8 cellular contexts compared by ENCODE assay signal in the genomic region with DNA sequence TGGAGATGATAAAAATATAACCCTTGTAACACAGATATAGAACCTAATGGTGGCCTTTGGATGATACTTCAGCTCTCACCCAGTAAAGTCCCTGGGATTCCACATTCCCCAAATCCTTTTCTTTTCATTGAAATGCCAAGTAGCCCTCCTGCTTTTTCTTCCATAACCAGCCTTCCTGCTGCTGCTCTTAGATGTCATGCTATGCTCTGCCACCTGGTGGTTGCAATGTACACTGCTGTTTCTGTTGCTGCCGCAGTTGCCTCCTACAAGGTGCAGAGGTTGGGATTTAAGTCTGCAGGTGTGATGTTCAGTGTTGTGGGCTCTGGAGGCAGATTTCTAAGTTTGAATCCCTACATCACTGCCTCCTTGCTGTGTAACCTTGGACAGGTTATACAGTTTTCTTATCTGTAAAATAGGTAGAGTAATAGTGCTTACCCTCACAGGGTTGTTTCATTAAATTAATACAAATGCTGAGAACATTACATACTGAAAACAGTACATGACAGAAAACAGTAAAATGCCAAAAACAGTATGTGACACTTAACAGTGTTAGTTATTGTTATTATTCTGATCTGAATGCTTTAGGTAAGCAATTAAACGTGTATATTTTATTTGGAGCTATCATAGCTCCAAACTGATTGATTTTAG.
DNase-seq lines count a peak whose midpoint lies in the region; ATAC-seq, FAIRE-seq and TF ChIP-seq lines count a peak whose summit lies in the region.

No MANE protein-coding gene starts in this region.

- H3K9me3 Mint-ChIP-seq in activated naive CD4-positive, alpha-beta T cell treated with anti-CD3 and anti-CD28 coated beads, Interleukin-2, amount 50 U/mL, for 72 hours: no peaks in the 10 kb centered on the region
- no peaks in the 10 kb centered on the region for H3K9me3 Mint-ChIP-seq in progenitor cell of endocrine pancreas (ENCODE audit: low read depth)

- FAIRE-seq in H54 (lab: Jason Lieb, UNC): peak; percentile 99

- peaks cover 9% of the 10 kb centered on the region for H3K4me1 Mint-ChIP-seq in progenitor cell of endocrine pancreas (ENCODE audit: low read depth)

- DNase-seq in DMS53 treated with DMSO at 0.1 percent for 48 hours (lab: John Stamatoyannopoulos, UW; ENCODE audit: unreplicated experiment): peak; percentile 84
- DNase-seq in H54 (ENCODE audit: insufficient read length, low spot score): peak; percentile 42
- DNase-seq in NCI-H1048 (lab: John Stamatoyannopoulos, UW): peak; percentile 80
- DNase-seq in activated naive CD4-positive, alpha-beta T cell treated with anti-CD3 and anti-CD28 coated beads, Interleukin-2, amount 50 U/mL, for 72 hours (ENCODE audit: low spot score in 2 of 2): peak; percentile 61 to 73
- peak; percentile 73 for DNase-seq in Right ventricle myocardium superior
- DNase-seq in progenitor cell of endocrine pancreas (ENCODE audit: low spot score, unreplicated experiment): peak; percentile 58
- peak in 1 of 2 donors; percentile 90 for DNase-seq in vagina (ENCODE audit: extremely low spot score in 2 of 2)

- ATAC-seq in SK-N-SH treated with all-trans-retinoic acid at 6 μM for 48 hours (peak; percentile 100), Right ventricle myocardium superior (ENCODE audit: poor library complexity) (peak; percentile 91)
- peak; percentile 78 to 83 for ATAC-seq in activated naive CD4-positive, alpha-beta T cell treated with anti-CD3 and anti-CD28 coated beads, Interleukin-2, amount 50 U/mL, for 72 hours

- H3K27ac Mint-ChIP-seq in activated naive CD4-positive, alpha-beta T cell treated with anti-CD3 and anti-CD28 coated beads, Interleukin-2, amount 50 U/mL, for 72 hours: no peak overlapping the region
- no peak overlapping the region for H3K27ac Mint-ChIP-seq in progenitor cell of endocrine pancreas

- no peak for TF ChIP-seq POLR2A in H54 (IDR thresholded peaks at IDR 0.05; ENCODE audit: low read depth, low read length)
- TF ChIP-seq POLR2A in vagina (IDR thresholded peaks at IDR 0.05): no peak

- H3K27me3 Mint-ChIP-seq in progenitor cell of endocrine pancreas: no peaks in the 10 kb centered on the region

- no peak overlapping the region for H3K4me3 ChIP-seq in vagina

- H3K9me3 ChIP-seq in vagina: no peaks in the 10 kb centered on the region

- H3K4me1 ChIP-seq in vagina: peaks cover 9% of the 10 kb centered on the region

- H3K4me3 Mint-ChIP-seq in progenitor cell of endocrine pancreas (ENCODE audit: low read depth): no peak overlapping the region

- TF ChIP-seq CTCF in progenitor cell of endocrine pancreas (IDR thresholded peaks at IDR 0.05; ENCODE audit: unreplicated experiment) (peak; percentile 93), vagina (IDR thresholded peaks at IDR 0.05) (peak; percentile 90 to 95 (median 94))

- H3K36me3 Mint-ChIP-seq in activated naive CD4-positive, alpha-beta T cell treated with anti-CD3 and anti-CD28 coated beads, Interleukin-2, amount 50 U/mL, for 72 hours: no peaks in the 10 kb centered on the region
- H3K36me3 Mint-ChIP-seq in progenitor cell of endocrine pancreas (ENCODE audit: insufficient read depth): peaks cover 9% of the 10 kb centered on the region

- no peaks in the 10 kb centered on the region for H3K27me3 ChIP-seq in vagina

- intact Hi-C loops in Right ventricle myocardium superior (cut with DNase I) (loop anchor here (5.0 kb wide), 1 partner anchor 181 kb away; a partner anchor contains a TSS), vagina (cut with DNase I) (loop anchor here (5.0 kb wide), 1 partner anchor 186 kb away; no protein-coding TSS in a partner anchor)

- H3K36me3 ChIP-seq in vagina: peaks cover 0 to 4% of the 10 kb centered on the region in 2 donors

- no peak overlapping the region for H3K27ac ChIP-seq in vagina

TF ChIP-seq in SK-N-SH treated with all-trans-retinoic acid at 6 μM for 48 hours, 23 proteins besides CTCF, POLR2A, EP300 and RAD21:
- no peak for TF ChIP-seq ARNTL (CRISPR knock-in tag; IDR thresholded peaks at IDR 0.05; ENCODE audit: borderline replicate concordance, low read depth)
- TF ChIP-seq, protein P1, sequence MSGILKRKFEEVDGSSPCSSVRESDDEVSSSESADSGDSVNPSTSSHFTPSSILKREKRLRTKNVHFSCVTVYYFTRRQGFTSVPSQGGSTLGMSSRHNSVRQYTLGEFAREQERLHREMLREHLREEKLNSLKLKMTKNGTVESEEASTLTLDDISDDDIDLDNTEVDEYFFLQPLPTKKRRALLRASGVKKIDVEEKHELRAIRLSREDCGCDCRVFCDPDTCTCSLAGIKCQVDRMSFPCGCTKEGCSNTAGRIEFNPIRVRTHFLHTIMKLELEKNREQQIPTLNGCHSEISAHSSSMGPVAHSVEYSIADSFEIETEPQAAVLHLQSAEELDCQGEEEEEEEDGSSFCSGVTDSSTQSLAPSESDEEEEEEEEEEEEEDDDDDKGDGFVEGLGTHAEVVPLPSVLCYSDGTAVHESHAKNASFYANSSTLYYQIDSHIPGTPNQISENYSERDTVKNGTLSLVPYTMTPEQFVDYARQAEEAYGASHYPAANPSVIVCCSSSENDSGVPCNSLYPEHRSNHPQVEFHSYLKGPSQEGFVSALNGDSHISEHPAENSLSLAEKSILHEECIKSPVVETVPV (CRISPR knock-in tag; IDR thresholded peaks at IDR 0.05): no peak
- TF ChIP-seq, protein P2, sequence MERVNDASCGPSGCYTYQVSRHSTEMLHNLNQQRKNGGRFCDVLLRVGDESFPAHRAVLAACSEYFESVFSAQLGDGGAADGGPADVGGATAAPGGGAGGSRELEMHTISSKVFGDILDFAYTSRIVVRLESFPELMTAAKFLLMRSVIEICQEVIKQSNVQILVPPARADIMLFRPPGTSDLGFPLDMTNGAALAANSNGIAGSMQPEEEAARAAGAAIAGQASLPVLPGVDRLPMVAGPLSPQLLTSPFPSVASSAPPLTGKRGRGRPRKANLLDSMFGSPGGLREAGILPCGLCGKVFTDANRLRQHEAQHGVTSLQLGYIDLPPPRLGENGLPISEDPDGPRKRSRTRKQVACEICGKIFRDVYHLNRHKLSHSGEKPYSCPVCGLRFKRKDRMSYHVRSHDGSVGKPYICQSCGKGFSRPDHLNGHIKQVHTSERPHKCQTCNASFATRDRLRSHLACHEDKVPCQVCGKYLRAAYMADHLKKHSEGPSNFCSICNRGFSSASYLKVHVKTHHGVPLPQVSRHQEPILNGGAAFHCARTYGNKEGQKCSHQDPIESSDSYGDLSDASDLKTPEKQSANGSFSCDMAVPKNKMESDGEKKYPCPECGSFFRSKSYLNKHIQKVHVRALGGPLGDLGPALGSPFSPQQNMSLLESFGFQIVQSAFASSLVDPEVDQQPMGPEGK (CRISPR knock-in tag; IDR thresholded peaks at IDR 0.05; ENCODE audit: borderline replicate concordance): no peak
- TF ChIP-seq, protein P3, sequence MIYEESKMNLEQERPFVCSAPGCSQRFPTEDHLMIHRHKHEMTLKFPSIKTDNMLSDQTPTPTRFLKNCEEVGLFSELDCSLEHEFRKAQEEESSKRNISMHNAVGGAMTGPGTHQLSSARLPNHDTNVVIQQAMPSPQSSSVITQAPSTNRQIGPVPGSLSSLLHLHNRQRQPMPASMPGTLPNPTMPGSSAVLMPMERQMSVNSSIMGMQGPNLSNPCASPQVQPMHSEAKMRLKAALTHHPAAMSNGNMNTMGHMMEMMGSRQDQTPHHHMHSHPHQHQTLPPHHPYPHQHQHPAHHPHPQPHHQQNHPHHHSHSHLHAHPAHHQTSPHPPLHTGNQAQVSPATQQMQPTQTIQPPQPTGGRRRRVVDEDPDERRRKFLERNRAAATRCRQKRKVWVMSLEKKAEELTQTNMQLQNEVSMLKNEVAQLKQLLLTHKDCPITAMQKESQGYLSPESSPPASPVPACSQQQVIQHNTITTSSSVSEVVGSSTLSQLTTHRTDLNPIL (CRISPR knock-in tag; IDR thresholded peaks at IDR 0.05; ENCODE audit: low read depth): no peak
- no peak for TF ChIP-seq ZFP30 (CRISPR knock-in tag; IDR thresholded peaks at IDR 0.05)
- no peak for TF ChIP-seq ISL1 (CRISPR knock-in tag; IDR thresholded peaks at IDR 0.05)
- TF ChIP-seq PPARA (CRISPR knock-in tag; IDR thresholded peaks at IDR 0.05; ENCODE audit: borderline replicate concordance): no peak
- TF ChIP-seq TCF4 (CRISPR knock-in tag; IDR thresholded peaks at IDR 0.05; ENCODE audit: borderline replicate concordance): no peak
- TF ChIP-seq OSR1 (CRISPR knock-in tag; IDR thresholded peaks at IDR 0.05): no peak
- no peak for TF ChIP-seq ZNF565 (CRISPR knock-in tag; conservative IDR thresholded peaks at IDR 0.05; ENCODE audit: low read depth)
- no peak for TF ChIP-seq BACH2 (CRISPR knock-in tag; IDR thresholded peaks at IDR 0.05; ENCODE audit: borderline replicate concordance)
- no peak for TF ChIP-seq CSDC2 (CRISPR knock-in tag; IDR thresholded peaks at IDR 0.05)
- TF ChIP-seq TOX (CRISPR knock-in tag; IDR thresholded peaks at IDR 0.05; ENCODE audit: borderline replicate concordance): no peak
- no peak for TF ChIP-seq SNAI2 (CRISPR knock-in tag; IDR thresholded peaks at IDR 0.05)
- no peak for TF ChIP-seq RARB (CRISPR knock-in tag; IDR thresholded peaks at IDR 0.05)
- no peak for TF ChIP-seq ZFP3 (CRISPR knock-in tag; IDR thresholded peaks at IDR 0.05)
- TF ChIP-seq, protein P4, sequence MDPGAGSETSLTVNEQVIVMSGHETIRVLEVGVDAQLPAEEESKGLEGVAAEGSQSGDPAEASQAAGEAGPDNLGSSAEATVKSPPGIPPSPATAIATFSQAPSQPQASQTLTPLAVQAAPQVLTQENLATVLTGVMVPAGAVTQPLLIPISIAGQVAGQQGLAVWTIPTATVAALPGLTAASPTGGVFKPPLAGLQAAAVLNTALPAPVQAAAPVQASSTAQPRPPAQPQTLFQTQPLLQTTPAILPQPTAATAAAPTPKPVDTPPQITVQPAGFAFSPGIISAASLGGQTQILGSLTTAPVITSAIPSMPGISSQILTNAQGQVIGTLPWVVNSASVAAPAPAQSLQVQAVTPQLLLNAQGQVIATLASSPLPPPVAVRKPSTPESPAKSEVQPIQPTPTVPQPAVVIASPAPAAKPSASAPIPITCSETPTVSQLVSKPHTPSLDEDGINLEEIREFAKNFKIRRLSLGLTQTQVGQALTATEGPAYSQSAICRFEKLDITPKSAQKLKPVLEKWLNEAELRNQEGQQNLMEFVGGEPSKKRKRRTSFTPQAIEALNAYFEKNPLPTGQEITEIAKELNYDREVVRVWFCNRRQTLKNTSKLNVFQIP (CRISPR knock-in tag; IDR thresholded peaks at IDR 0.05; ENCODE audit: borderline replicate concordance, low read depth): no peak
